ENCODE assay signal across 1 cellular context in genomic region chr11:27412192-27412691, GRCh38.
TF ChIP-seq lines count a peak whose summit lies in the region.

No MANE protein-coding gene starts in this region.

TF ChIP-seq in HepG2, 621 proteins besides CTCF, POLR2A, EP300 and RAD21 (continued from another document):
- TF ChIP-seq PRDM15 (CRISPR knock-in tag; IDR thresholded peaks at IDR 0.05) (no peak), GLMP (CRISPR knock-in tag; IDR thresholded peaks at IDR 0.05; ENCODE audit: borderline replicate concordance) (no peak), HES4 (CRISPR knock-in tag; IDR thresholded peaks at IDR 0.05; ENCODE audit: borderline replicate concordance) (no peak), NR2C2 (CRISPR knock-in tag; IDR thresholded peaks at IDR 0.05; ENCODE audit: borderline replicate concordance) (no peak), ZNF296 (CRISPR knock-in tag; conservative IDR thresholded peaks at IDR 0.05) (no peak), TARDBP (CRISPR knock-in tag; IDR thresholded peaks at IDR 0.05) (no peak)
